In genomic region chr14:52729925-52730707, GRCh38 we compare ENCODE assay signal across 8 cellular contexts. TPM values are rescaled to one million over a fixed set of nuclear protein-coding genes. Genes with fewer than 3 reads are reported as not detected.
DNase-seq lines count a peak whose midpoint lies in the region; ATAC-seq, FAIRE-seq and TF ChIP-seq lines count a peak whose summit lies in the region.

A gene with protein sequence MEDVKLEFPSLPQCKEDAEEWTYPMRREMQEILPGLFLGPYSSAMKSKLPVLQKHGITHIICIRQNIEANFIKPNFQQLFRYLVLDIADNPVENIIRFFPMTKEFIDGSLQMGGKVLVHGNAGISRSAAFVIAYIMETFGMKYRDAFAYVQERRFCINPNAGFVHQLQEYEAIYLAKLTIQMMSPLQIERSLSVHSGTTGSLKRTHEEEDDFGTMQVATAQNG (plus strand): TSS chr14:52730166. CDS start chr14:52730475, 309 bp downstream.

- H3K36me3 ChIP-seq in OCI-LY3 (replicated peaks; ENCODE audit: low read depth, low read length) = peaks cover 29% of the 10 kb centered on the region
- H3K36me3 ChIP-seq in endothelial cell of umbilical vein (ENCODE audit: control insufficient read depth in 2 of 2, extremely low read depth in 1 of 2, insufficient read depth in 2 of 2, low read length in 2 of 2) = peaks cover 0 to 8% of the 10 kb centered on the region in 2 experiments

- TF ChIP-seq CTCF in OCI-LY3 (IDR thresholded peaks at IDR 0.05; ENCODE audit: low read depth, low read length) = no peak
- TF ChIP-seq CTCF in endothelial cell of umbilical vein (IDR thresholded peaks at IDR 0.05; ENCODE audit: extremely low read depth in 1 of 2, insufficient read depth in 1 of 2, low read depth in 1 of 2, low read length in 2 of 2) = no peak

- intact Hi-C loops in endothelial cell of umbilical vein (cut with micrococcal nuclease) = loop anchor here (1.0 to 5.0 kb wide), 6 partner anchors 23 to 577 kb away; partner anchors contain the start of genes FERMT2, GNPNAT1, GPR137C and PSMC6

- H3K4me1 ChIP-seq in OCI-LY3 (ENCODE audit: low read length) (peaks cover 2% of the 10 kb centered on the region), endothelial cell of umbilical vein (ENCODE audit: control insufficient read depth, extremely low read depth, insufficient read depth, low read length) (peaks cover 3% of the 10 kb centered on the region)

- H3K27me3 ChIP-seq in OCI-LY3 (ENCODE audit: low read depth, low read length) (no peaks in the 10 kb centered on the region), endothelial cell of umbilical vein (ENCODE audit: control insufficient read depth in 2 of 2, insufficient read depth in 2 of 2, low read length in 2 of 2) (no peaks in the 10 kb centered on the region)

- peak; percentile 78 for TF ChIP-seq POLR2A in endothelial cell of umbilical vein (IDR thresholded peaks at IDR 0.05; ENCODE audit: low read depth, low read length)

- peak within 1 kb of the TSS; percentile 75 for H3K9ac ChIP-seq in OCI-LY3 (ENCODE audit: low read length)
- H3K9ac ChIP-seq in endothelial cell of umbilical vein (replicated peaks; ENCODE audit: extremely low read depth, insufficient read depth, low read length) = peak within 1 kb of the TSS; percentile 70

- peak; percentile 94 for FAIRE-seq in endothelial cell of umbilical vein (lab: Jason Lieb, UNC)

- H3K4me3 ChIP-seq in OCI-LY3 (ENCODE audit: low read length) (peak within 1 kb of the TSS; percentile 90), endothelial cell of umbilical vein (replicated peaks in 1 of 3; ENCODE audit: insufficient read depth in 1 of 3, low read depth in 1 of 3, low read length in 3 of 3) (peak within 1 kb of the TSS; percentile 50 to 98 (median 88))

- peak; percentile 99 for DNase-seq in DMS 273 (lab: John Stamatoyannopoulos, UW; ENCODE audit: unreplicated experiment)
- DNase-seq in HuH-7.5 (ENCODE audit: low spot score) = peak; percentile 45
- DNase-seq in activated CD8-positive, alpha-beta memory T cell treated with anti-CD3 and anti-CD28 coated beads, Interleukin-2, amount 50 U/mL, for 48 hours = peak; percentile 98
- peak; percentile 99 for DNase-seq in endothelial cell of umbilical vein (ENCODE audit: low read depth, low spot score)
- peak; percentile 96 for DNase-seq in midbrain (lab: John Stamatoyannopoulos, UW)
- peak; percentile 99 to 100 for DNase-seq in stimulated activated CD8-positive, alpha-beta memory T cell treated with anti-CD3 and anti-CD28 coated beads, Interleukin-15, amount 100 ng/mL, for 48 hours (ENCODE audit: low read depth in 2 of 2)

- peak within 1 kb of the TSS; percentile 20 for H3K27ac ChIP-seq in OCI-LY3 (ENCODE audit: low read length)
- H3K27ac ChIP-seq in endothelial cell of umbilical vein (ENCODE audit: insufficient read depth, low read depth, low read length) = peak within 1 kb of the TSS; percentile 29

- POLR2A ChIA-PET in endothelial cell of umbilical vein (lab: Charles Lee) = interaction anchor here (0.8 to 1.2 kb wide), 3 partner anchors 18 to 61 kb away, joined by 4 to 8 read pairs (median 5); partner anchors contain the start of gene GNPNAT1

- dilution Hi-C loops in endothelial cell of umbilical vein (cut with MboI; ENCODE audit: extremely low pct_ligation_motif_present, low sequenced_read_pairs) = no loop called here

- CTCF ChIA-PET in endothelial cell of umbilical vein (lab: Charles Lee) = interaction anchor here (0.7 to 1.4 kb wide), 5 partner anchors 23 to 231 kb away, joined by 3 to 7 read pairs (median 3); partner anchors contain the start of genes FERMT2, GNPNAT1 and PSMC6

- H3K9me3 ChIP-seq in OCI-LY3 (ENCODE audit: insufficient read depth, low read length) = no peaks in the 10 kb centered on the region
- H3K9me3 ChIP-seq in endothelial cell of umbilical vein (replicated peaks; ENCODE audit: control insufficient read depth, insufficient read depth, low read length) = no peaks in the 10 kb centered on the region

- H3K9me1 ChIP-seq in endothelial cell of umbilical vein (replicated peaks; ENCODE audit: control insufficient read depth, extremely low read depth, insufficient read depth, low read length) = no peaks in the 10 kb centered on the region

- peak; percentile 93 for ATAC-seq in GM21528 (IDR thresholded peaks at IDR 0.05; ENCODE audit: low FRiP score, unreplicated experiment)

- H4K20me1 ChIP-seq in OCI-LY3 (ENCODE audit: insufficient read depth, low read length) (no peaks in the 10 kb centered on the region), endothelial cell of umbilical vein (replicated peaks; ENCODE audit: control insufficient read depth, extremely low read depth, insufficient read depth, low read length) (no peaks in the 10 kb centered on the region)

- BruUV-seq in endothelial cell of umbilical vein (replicated peaks; lab: Mats Ljungman, UMichigan) = TSS peak; percentile 64

- H2AFZ ChIP-seq in OCI-LY3 (ENCODE audit: low read depth, low read length) (peak within 1 kb of the TSS; percentile 75; the same call in 1 of the 2 replicates), endothelial cell of umbilical vein (ENCODE audit: low read depth, low read length) (peak within 1 kb of the TSS; percentile 85)

- H3K79me2 ChIP-seq in OCI-LY3 (ENCODE audit: low read length) (peaks cover 18% of the 10 kb centered on the region), endothelial cell of umbilical vein (ENCODE audit: control insufficient read depth, insufficient read depth, low read length) (peaks cover 16% of the 10 kb centered on the region)

- peak within 1 kb of the TSS; percentile 88 for H3K4me2 ChIP-seq in OCI-LY3 (ENCODE audit: low read length)
- peak within 1 kb of the TSS; percentile 92 for H3K4me2 ChIP-seq in endothelial cell of umbilical vein (ENCODE audit: insufficient read depth, low read length)

TF ChIP-seq in endothelial cell of umbilical vein, 7 proteins besides CTCF, POLR2A, EP300 and RAD21:
- TF ChIP-seq POLR2AphosphoS5 (IDR thresholded peaks at IDR 0.05; ENCODE audit: insufficient read depth, low read depth, low read length) (peak; percentile 79), FOS (IDR thresholded peaks at IDR 0.05; ENCODE audit: borderline replicate concordance, insufficient read depth, low read length) (no peak), MYC (IDR thresholded peaks at IDR 0.05; ENCODE audit: low read depth, low read length) (no peak)

RNA-seq across cellular contexts. Expression of the gene that starts here (rescaled TPM):
- total RNA-seq in endothelial cell of umbilical vein = 21.0 and 21.3 TPM in 2 replicates
- 5.3 and 6.2 TPM in 2 replicates for polyA plus RNA-seq in endothelial cell of umbilical vein
- polyA plus RNA-seq in endothelial cell of umbilical vein (2011; cell fraction: cytosol; rRNA removed) = 6.3 and 6.4 TPM in 2 replicates
- 4.8 and 5.8 TPM in 2 replicates for polyA plus RNA-seq in endothelial cell of umbilical vein (2011; cell fraction: nucleus; rRNA removed)
- polyA plus RNA-seq in endothelial cell of umbilical vein (2012) = 7.6 and 10.4 TPM in 2 replicates
- 8.6 and 9.2 TPM in 2 replicates for polyA minus RNA-seq in endothelial cell of umbilical vein
- 6.2 TPM for polyA minus RNA-seq in endothelial cell of umbilical vein (2011; cell fraction: cytosol; rRNA and poly(A)+ RNA removed)
- 5.6 and 7.6 TPM in 2 replicates for polyA minus RNA-seq in endothelial cell of umbilical vein (2011; cell fraction: nucleus; rRNA and poly(A)+ RNA removed)

Comparison
In these comparisons a context has a peak if more than half of its experiments do, and no peak if none do; other contexts are left out.
1. Peak in every context shown above with its lines: DNase-seq, ATAC-seq, H3K4me3 ChIP-seq and H3K27ac ChIP-seq.
2. DNase-seq: peak in every context shown above with its lines; median percentile 100 in stimulated activated CD8-positive, alpha-beta memory T cell treated with anti-CD3 and anti-CD28 coated beads, Interleukin-15, amount 100 ng/mL, for 48 hours; 99 in DMS 273; 99 in endothelial cell of umbilical vein; 98 in activated CD8-positive, alpha-beta memory T cell treated with anti-CD3 and anti-CD28 coated beads, Interleukin-2, amount 50 U/mL, for 48 hours; 96 in midbrain; 45 in HuH-7.5.